Comparison of ENCODE assay signal across 8 cellular contexts in the genomic region with DNA sequence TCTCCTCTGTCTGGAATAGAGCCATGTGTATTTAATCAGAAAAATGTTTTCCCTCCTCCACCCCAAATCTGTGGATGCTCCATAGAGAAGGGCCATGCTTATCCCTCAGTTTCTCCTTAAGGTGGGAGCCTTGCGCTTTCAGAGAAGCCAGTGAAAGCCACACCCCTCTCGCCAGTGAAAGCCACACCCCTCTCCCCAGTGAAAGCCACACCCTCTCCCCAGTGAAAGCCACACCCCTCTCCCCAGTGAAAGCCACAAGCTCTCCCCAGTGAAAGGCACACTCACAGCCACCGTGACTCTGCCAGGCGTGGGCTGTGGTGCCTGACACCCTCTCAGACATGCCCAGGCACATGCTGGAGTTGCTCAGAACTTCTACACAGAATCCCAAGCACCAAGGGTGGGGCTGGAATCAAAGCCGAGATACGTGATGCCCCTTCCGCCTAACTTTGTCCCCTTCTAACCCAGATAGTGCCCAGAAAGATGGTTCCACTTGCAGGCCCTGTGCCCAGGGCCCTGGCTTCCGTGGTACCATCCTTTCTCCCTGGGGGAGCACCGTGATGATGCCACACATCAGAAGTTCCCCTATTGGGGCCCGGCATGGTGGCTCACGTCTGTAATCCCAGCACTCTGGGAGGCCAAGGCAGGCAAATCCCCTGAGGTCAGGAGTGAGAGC. TPM values are rescaled to one million over a fixed set of nuclear protein-coding genes. Genes with fewer than 3 reads are reported as not detected.
DNase-seq lines count a peak whose midpoint lies in the region; ATAC-seq, FAIRE-seq and TF ChIP-seq lines count a peak whose summit lies in the region.

No MANE protein-coding gene starts in this region.

- H3K27me3 ChIP-seq in SJCRH30 = no peaks in the 10 kb centered on the region

- H3K36me3 ChIP-seq in SJCRH30 (no peaks in the 10 kb centered on the region), kidney (ENCODE audit: control insufficient read depth in 1 of 2, insufficient read depth in 2 of 2, low read length in 2 of 2) (peaks cover 0 to 3% of the 10 kb centered on the region in 2 donors)

- DNase-seq in GM03348 (ENCODE audit: low spot score) (peak; percentile 81), SJCRH30 (peak; percentile 78 to 82), iPS-NIHi7 (ENCODE audit: extremely low spot score) (peak; percentile 61), kidney (no peak)
- peak; percentile 36 to 66 (median 48) for DNase-seq in activated naive CD4-positive, alpha-beta T cell (lab: John Stamatoyannopoulos, UW)
- peak; percentile 73 to 79 for DNase-seq in stimulated activated CD8-positive, alpha-beta memory T cell treated with anti-CD3 and anti-CD28 coated beads, Interleukin-15, amount 100 ng/mL, for 48 hours (ENCODE audit: low read depth in 2 of 2)

- TF ChIP-seq CTCF in kidney (IDR thresholded peaks at IDR 0.05; ENCODE audit: borderline replicate concordance, extremely low read depth, insufficient read depth) = no peak

- H3K4me1 ChIP-seq in SJCRH30 (peaks cover 32% of the 10 kb centered on the region), kidney (ENCODE audit: control insufficient read depth in 1 of 2, insufficient read depth in 1 of 2, low read depth in 1 of 2, low read length in 2 of 2) (peaks cover 7 to 24% of the 10 kb centered on the region in 2 donors)

- peak; percentile 44 for ATAC-seq in HG02870 (IDR thresholded peaks at IDR 0.05; ENCODE audit: unreplicated experiment)
- no peak for ATAC-seq in GM21825 (IDR thresholded peaks at IDR 0.05; ENCODE audit: unreplicated experiment)

- no peak for FAIRE-seq in kidney (lab: Jason Lieb, UNC)

- intact Hi-C loops in kidney (cut with DNase I) = no loop called here

- H3K9me3 ChIP-seq in SJCRH30 (replicated peaks) (no peaks in the 10 kb centered on the region), kidney (ENCODE audit: control insufficient read depth in 1 of 2, low read length in 2 of 2) (no peaks in the 10 kb centered on the region)

- H3K27ac ChIP-seq in SJCRH30 (no peak overlapping the region; the same call in 1 of the 2 replicates), kidney (ENCODE audit: low read depth in 2 of 2, low read length in 2 of 2) (no peak overlapping the region)

- no peak overlapping the region for H3K9ac ChIP-seq in kidney (ENCODE audit: low read length in 2 of 2)

- H3K4me3 ChIP-seq in SJCRH30 = no peak overlapping the region
- no peak overlapping the region for H3K4me3 ChIP-seq in kidney (ENCODE audit: low read length in 2 of 2)

RNA-seq across cellular contexts. Expression of a gene that starts 16.5 kb away (rescaled TPM):
- 41.6 and 43.7 TPM in 2 replicates for total RNA-seq in SJCRH30 (2014; rRNA removed; shearing (Covaris generic))
- 24.0 TPM for total RNA-seq in kidney
- polyA plus RNA-seq in kidney (ENCODE audit: insufficient read depth, low read depth, low replicate concordance) = 46.0 TPM
